8 cellular contexts compared by ENCODE assay signal in the genomic region with DNA sequence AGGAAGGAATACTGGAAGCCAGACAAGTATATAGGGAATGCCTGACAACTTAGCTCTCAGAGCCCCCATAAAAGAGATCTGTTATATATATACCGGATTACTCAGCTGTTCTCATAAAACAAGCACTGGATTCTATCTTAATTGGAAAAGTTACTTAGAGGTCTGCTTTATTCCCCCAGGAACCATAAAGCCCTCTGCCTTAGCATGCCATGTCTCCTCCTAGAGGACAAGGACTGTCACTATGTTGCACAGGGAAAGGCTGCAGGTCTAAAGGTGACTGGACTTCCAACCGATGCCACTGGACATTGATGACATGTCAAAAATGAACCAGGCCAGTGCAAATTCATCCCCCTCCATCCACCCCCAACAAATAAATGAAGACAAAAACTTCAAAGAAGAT. TPM values are rescaled to one million over a fixed set of nuclear protein-coding genes. Genes with fewer than 3 reads are reported as not detected.
A peak's percentile ranks its signal among the peaks of the same experiment; 100 is the strongest.
DNase-seq lines count a peak whose midpoint lies in the region; ATAC-seq, FAIRE-seq and TF ChIP-seq lines count a peak whose summit lies in the region.
"Had no signal": no experiment of that assay in that cellular context is flagged by ENCODE, and none has a peak within 500 bp of the region (broad histone marks: within the 10 kb centered on the region; RNA-seq: fewer than 3 reads in every experiment).

No MANE protein-coding gene starts in this region.

- H3K14ac ChIP-seq in mesenchymal stem cell (ENCODE audit: low read length in 2 of 2) (no peak overlapping the region), neuronal stem cell (ENCODE audit: low read length) (no peak overlapping the region)

- H3K4me1 ChIP-seq in HEK293 (ENCODE audit: control insufficient read depth, insufficient read depth, low read length) (peaks cover 48% of the 10 kb centered on the region), mesenchymal stem cell (ENCODE audit: control insufficient read depth, insufficient read depth, low read depth, low read length) (peaks cover 5% of the 10 kb centered on the region), neuronal stem cell (ENCODE audit: control insufficient read depth in 2 of 2, insufficient read depth in 1 of 2, low read depth in 1 of 2, low read length in 2 of 2) (peaks cover 8 to 11% of the 10 kb centered on the region in 2 donors)

- H3K9ac ChIP-seq in mesenchymal stem cell (ENCODE audit: low read length), result no peak overlapping the region
- no peak overlapping the region for H3K9ac ChIP-seq in neuronal stem cell (ENCODE audit: low read depth, low read length, poor library complexity)

- no peak for FAIRE-seq in D721Med (lab: Jason Lieb, UNC)
- FAIRE-seq: G401.6 had no signal

- H4K91ac ChIP-seq in mesenchymal stem cell (ENCODE audit: low read length), result no peak overlapping the region
- no peak overlapping the region for H4K91ac ChIP-seq in neuronal stem cell (ENCODE audit: low read depth, low read length, poor library complexity)

- no peak overlapping the region for H2BK5ac ChIP-seq in mesenchymal stem cell (ENCODE audit: low read depth, low read length, poor library complexity, severe bottlenecking)
- H2BK5ac ChIP-seq in neuronal stem cell (ENCODE audit: low read length), result no peak overlapping the region

- H3K9me3 ChIP-seq in HEK293 (ENCODE audit: control insufficient read depth, insufficient read depth, low read depth, low read length) (no peaks in the 10 kb centered on the region), mesenchymal stem cell (ENCODE audit: control insufficient read depth, low read length) (no peaks in the 10 kb centered on the region), neuronal stem cell (replicated peaks in 1 of 2; ENCODE audit: control insufficient read depth in 2 of 2, insufficient read depth in 1 of 2, low read depth in 1 of 2, low read length in 2 of 2) (no peaks in the 10 kb centered on the region)

- H3K27me3 ChIP-seq in mesenchymal stem cell (ENCODE audit: control insufficient read depth in 1 of 2, insufficient read depth in 1 of 2, low read length in 2 of 2) (no peaks in the 10 kb centered on the region), neuronal stem cell (ENCODE audit: control insufficient read depth in 3 of 3, insufficient read depth in 3 of 3, low read depth in 1 of 3, low read length in 3 of 3) (no peaks in the 10 kb centered on the region)

- H2BK15ac ChIP-seq in mesenchymal stem cell (ENCODE audit: low read depth, poor library complexity, severe bottlenecking) (no peak overlapping the region), neuronal stem cell (ENCODE audit: low read length) (no peak overlapping the region)

- no peak for DNase-seq in D721Med (ENCODE audit: insufficient read length, low spot score)
- peak; percentile 69 for DNase-seq in mesenchymal stem cell
- no peak for DNase-seq in activated effector memory CD4-positive, alpha-beta T cell treated with anti-CD3 and anti-CD28 coated beads, Interleukin-2, amount 50 U/mL, for 16 hours
- DNase-seq in neuronal stem cell (ENCODE audit: low spot score), result no peak

- ATAC-seq in HG02970 (IDR thresholded peaks at IDR 0.05; ENCODE audit: low FRiP score, unreplicated experiment), result no peak

- H3K18ac ChIP-seq in mesenchymal stem cell (ENCODE audit: low read depth in 1 of 2, low read length in 2 of 2) (no peak overlapping the region), neuronal stem cell (ENCODE audit: low read length) (no peak overlapping the region)

- no peak overlapping the region for H3K23ac ChIP-seq in mesenchymal stem cell (ENCODE audit: low read length in 2 of 2)
- no peak overlapping the region for H3K23ac ChIP-seq in neuronal stem cell (ENCODE audit: low read depth, low read length, poor library complexity)

- H3K36me3 ChIP-seq in HEK293 (ENCODE audit: control insufficient read depth in 2 of 2, insufficient read depth in 1 of 2, low read length in 2 of 2) (peaks cover 0 to 11% of the 10 kb centered on the region in 2 experiments; a peak in 1 of 3 replicates), mesenchymal stem cell (ENCODE audit: control insufficient read depth in 1 of 2, insufficient read depth in 2 of 2, low read depth in 1 of 2, low read length in 2 of 2) (peaks cover 9 to 15% of the 10 kb centered on the region in 2 experiments), neuronal stem cell (replicated peaks in 1 of 2; ENCODE audit: control insufficient read depth in 2 of 2, insufficient read depth in 2 of 2, low read length in 2 of 2) (peaks cover 8 to 26% of the 10 kb centered on the region in 2 donors)

- H3K79me1 ChIP-seq in mesenchymal stem cell (replicated peaks; ENCODE audit: low read length, poor library complexity, severe bottlenecking) (peaks cover 16% of the 10 kb centered on the region), neuronal stem cell (ENCODE audit: low read depth, low read length) (no peaks in the 10 kb centered on the region)

- H3K4me3 ChIP-seq in HEK293 (ENCODE audit: low read depth, low read length) (no peak overlapping the region), mesenchymal stem cell (ENCODE audit: insufficient read depth in 1 of 2, low read depth in 1 of 2, low read length in 2 of 2) (no peak overlapping the region), neuronal stem cell (ENCODE audit: low read length in 2 of 2) (no peak overlapping the region)

- H2AK5ac ChIP-seq in mesenchymal stem cell (ENCODE audit: low read length, severe bottlenecking), result peak overlapping the region; percentile 84
- no peak overlapping the region for H2AK5ac ChIP-seq in neuronal stem cell (ENCODE audit: low read depth, low read length)

- H2BK120ac ChIP-seq in mesenchymal stem cell (ENCODE audit: low read depth, low read length) (no peak overlapping the region), neuronal stem cell (ENCODE audit: low read depth, low read length) (no peak overlapping the region)

- POLR2A ChIA-PET in HEK293 (lab: Yijun Ruan, JAX), result no interaction called here

- H3K4ac ChIP-seq in mesenchymal stem cell (ENCODE audit: low read depth in 1 of 2, low read length in 2 of 2) (no peak overlapping the region), neuronal stem cell (ENCODE audit: low read length) (no peak overlapping the region)

- H4K8ac ChIP-seq in mesenchymal stem cell (ENCODE audit: low read length) (no peak overlapping the region), neuronal stem cell (ENCODE audit: low read depth, low read length) (no peak overlapping the region)

- CTCF ChIA-PET in HEK293 (lab: Yijun Ruan, JAX), result interaction anchor here (0.6 to 4.1 kb wide), 7 partner anchors 13 to 417 kb away, joined by 3 to 25 read pairs (median 3); no protein-coding TSS in a partner anchor

- H3K4me2 ChIP-seq in mesenchymal stem cell (ENCODE audit: low read length, poor library complexity, severe bottlenecking) (no peak overlapping the region), neuronal stem cell (ENCODE audit: insufficient read depth, low read length, poor library complexity, severe bottlenecking) (no peak overlapping the region)

- H2BK12ac ChIP-seq in mesenchymal stem cell (ENCODE audit: low read length in 2 of 2) (peak overlapping the region in 1 of 2 experiments; percentile 91), neuronal stem cell (ENCODE audit: low read length) (no peak overlapping the region)

- H3K27ac ChIP-seq in HEK293 (ENCODE audit: extremely low read depth, low read depth, low read length), result peak overlapping the region; percentile 3; the same call in 1 of the 2 replicates
- no peak overlapping the region for H3K27ac ChIP-seq in VCaP
- no peak overlapping the region for H3K27ac ChIP-seq in mesenchymal stem cell (ENCODE audit: low read length, poor library complexity, severe bottlenecking)
- H3K27ac ChIP-seq in neuronal stem cell (replicated peaks; ENCODE audit: low read length), result no peak overlapping the region

- no peak overlapping the region for H2AFZ ChIP-seq in mesenchymal stem cell (ENCODE audit: low read depth, low read length)
- H2AFZ ChIP-seq in neuronal stem cell (ENCODE audit: low read length), result no peak overlapping the region

- TF ChIP-seq CTCF in D721Med (IDR thresholded peaks at IDR 0.05; ENCODE audit: insufficient read depth, missing control alignments), result peak; percentile 45
- peak; percentile 70 for TF ChIP-seq CTCF in HEK293 (tag by site-specific recombination; IDR thresholded peaks at IDR 0.05)
- peak; percentile 39 for TF ChIP-seq CTCF in VCaP (conservative IDR thresholded peaks at IDR 0.05)

- WGBS in mesenchymal stem cell, result 27% methylated on average over 2 of the region's 2 CpGs
- no CpG with 5 or more reads among the region's 2 CpGs for WGBS in neuronal stem cell (ENCODE audit: extremely low coverage in 2 of 2, insufficient read length in 2 of 2, insufficient replicate concordance in 1 of 2), 2 donors

TF ChIP-seq in HEK293, 187 proteins besides CTCF, POLR2A, EP300 and RAD21 (continues in another document):
- no peak for TF ChIP-seq ZNF114 (tag by site-specific recombination; IDR thresholded peaks at IDR 0.05)
- TF ChIP-seq, protein P1, sequence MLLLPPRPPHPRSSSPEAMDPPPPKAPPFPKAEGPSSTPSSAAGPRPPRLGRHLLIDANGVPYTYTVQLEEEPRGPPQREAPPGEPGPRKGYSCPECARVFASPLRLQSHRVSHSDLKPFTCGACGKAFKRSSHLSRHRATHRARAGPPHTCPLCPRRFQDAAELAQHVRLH (tag by site-specific recombination; IDR thresholded peaks at IDR 0.05), result peak; percentile 64; the same call in 1 of the 2 replicates
- no peak for TF ChIP-seq ZNF776 (tag by site-specific recombination; IDR thresholded peaks at IDR 0.05; ENCODE audit: borderline replicate concordance)
- peak; percentile 57 for TF ChIP-seq ZNF629 (tag by site-specific recombination; IDR thresholded peaks at IDR 0.05)
- TF ChIP-seq ZBTB6 (tag by site-specific recombination; IDR thresholded peaks at IDR 0.05), result no peak
- peak; percentile 72; the same call in 1 of the 2 replicates for TF ChIP-seq OSR2 (tag by site-specific recombination; IDR thresholded peaks at IDR 0.05)

RNA-seq across cellular contexts. Expression of gene EXOC2, which starts 6.4 kb away (rescaled TPM):
- 15.7 TPM for polyA plus RNA-seq in mesenchymal stem cell (2013, experiment 1 of 2)
- 15.8 TPM for polyA plus RNA-seq in mesenchymal stem cell (2013, experiment 2 of 2)
- polyA plus RNA-seq in neuronal stem cell (2013, experiment 1 of 2), result 18.9 TPM
- 19.1 TPM for polyA plus RNA-seq in neuronal stem cell (2013, experiment 2 of 2)

RNA-seq across cellular contexts. Expression of gene HUS1B, which starts 29.6 kb away (rescaled TPM):
- 0.35 TPM for polyA plus RNA-seq in mesenchymal stem cell (2013, experiment 1 of 2)
- 0.52 TPM for polyA plus RNA-seq in mesenchymal stem cell (2013, experiment 2 of 2)
- 0.26 TPM for polyA plus RNA-seq in neuronal stem cell (2013, experiment 1 of 2)
- polyA plus RNA-seq in neuronal stem cell (2013, experiment 2 of 2), result 0.36 TPM
